9 cellular contexts compared by ENCODE assay signal in the genomic region with DNA sequence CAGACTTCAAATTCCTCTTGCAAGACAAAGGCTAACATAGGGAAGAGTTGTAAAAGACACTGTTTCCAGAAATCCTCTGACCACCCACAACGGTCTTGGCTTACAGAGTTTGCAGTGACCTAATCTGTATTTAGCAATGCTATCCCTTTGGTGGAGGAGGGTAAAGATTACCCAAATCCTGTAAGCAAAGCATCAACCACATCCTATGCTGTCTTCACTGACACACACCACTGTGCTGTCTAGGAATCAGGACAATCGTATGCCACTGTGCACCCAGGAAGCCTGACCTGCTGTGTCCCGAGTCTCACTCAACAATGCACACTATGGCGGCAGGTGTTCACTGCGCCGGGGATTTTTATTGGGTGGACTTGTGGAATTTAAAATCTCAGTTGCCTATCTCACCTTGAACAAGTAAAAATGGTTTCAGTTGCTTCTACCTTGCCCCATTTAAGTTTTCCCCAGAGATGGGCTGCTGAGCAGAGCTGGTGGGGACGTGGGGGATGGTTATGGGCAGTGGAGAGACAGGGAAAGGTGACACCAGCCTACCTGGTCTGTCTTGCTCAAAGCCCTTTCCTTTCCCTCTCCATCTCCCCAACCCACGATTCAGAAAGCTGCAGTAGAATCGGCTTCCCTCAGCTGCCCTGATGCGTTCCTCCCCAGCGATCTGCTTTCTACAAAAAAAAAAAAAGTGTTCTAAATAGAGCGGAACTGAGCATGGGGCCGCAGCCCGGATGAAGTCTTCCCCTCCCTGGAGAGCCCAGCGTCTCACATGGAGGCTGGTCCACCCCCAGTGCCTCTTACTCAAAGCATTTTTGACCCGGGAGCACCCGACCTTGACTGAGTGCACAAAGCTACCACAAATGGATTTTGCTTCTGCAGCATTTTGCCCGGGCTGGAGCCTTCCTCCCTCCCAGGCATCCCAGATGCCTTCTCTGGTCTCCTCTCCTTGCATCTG.
DNase-seq lines count a peak whose midpoint lies in the region; ATAC-seq and TF ChIP-seq lines count a peak whose summit lies in the region.
"Had no signal": no experiment of that assay in that cellular context is flagged by ENCODE, and none has a peak within 500 bp of the region (broad histone marks: within the 10 kb centered on the region; RNA-seq: fewer than 3 reads in every experiment).

No MANE protein-coding gene starts in this region.

- POLR2A ChIA-PET in RWPE1 (lab: Yijun Ruan, JAX; ENCODE audit: low non-redundant PET), result no interaction called here

- H3K9me3 Mint-ChIP-seq in nephron progenitor cell, result no peaks in the 10 kb centered on the region
- H3K9me3 Mint-ChIP-seq in glutamatergic neuron (ENCODE audit: unreplicated experiment), result peaks cover 3% of the 10 kb centered on the region
- H3K9me3 Mint-ChIP-seq: central memory CD8-positive, alpha-beta T cell had no signal

- peak overlapping the region; percentile 12 for H3K4me3 Mint-ChIP-seq in nephron progenitor cell
- no peak overlapping the region for H3K4me3 Mint-ChIP-seq in glutamatergic neuron (ENCODE audit: unreplicated experiment)
- H3K4me3 Mint-ChIP-seq: central memory CD8-positive, alpha-beta T cell had no signal

- in situ Hi-C loops in G401 (cut with HindIII; ENCODE audit: low sequenced_read_pairs), result no loop called here

- peak overlapping the region; percentile 18; the same call in 1 of the 2 replicates for H3K27ac ChIP-seq in RWPE1

- peaks cover 46% of the 10 kb centered on the region for H3K4me1 Mint-ChIP-seq in nephron progenitor cell
- peaks cover 4% of the 10 kb centered on the region for H3K4me1 Mint-ChIP-seq in glutamatergic neuron (ENCODE audit: low read depth, unreplicated experiment)
- H3K4me1 Mint-ChIP-seq: central memory CD8-positive, alpha-beta T cell had no signal

- H3K27me3 Mint-ChIP-seq in nephron progenitor cell (ENCODE audit: low read depth, poor library complexity), result peaks cover 21% of the 10 kb centered on the region
- H3K27me3 Mint-ChIP-seq in glutamatergic neuron (ENCODE audit: unreplicated experiment), result peaks cover 6% of the 10 kb centered on the region

- no peak for TF ChIP-seq CTCF in GM10266 (IDR thresholded peaks at IDR 0.05; ENCODE audit: control insufficient read depth, insufficient read depth, low read depth, missing control alignments)
- no peak for TF ChIP-seq CTCF in RWPE1 (conservative IDR thresholded peaks at IDR 0.05; ENCODE audit: low read depth)
- no peak for TF ChIP-seq CTCF in nephron progenitor cell (IDR thresholded peaks at IDR 0.05)
- TF ChIP-seq CTCF in glutamatergic neuron (IDR thresholded peaks at IDR 0.05; ENCODE audit: partially characterized antibody, unreplicated experiment), result no peak

- H3K36me3 Mint-ChIP-seq in nephron progenitor cell (ENCODE audit: low read depth) (no peaks in the 10 kb centered on the region), glutamatergic neuron (ENCODE audit: unreplicated experiment) (no peaks in the 10 kb centered on the region)

- DNase-seq in GM10266 (ENCODE audit: extremely low spot score) (peak; percentile 43), RWPE1 (ENCODE audit: low spot score) (no peak), nephron progenitor cell (peak; percentile 28), glutamatergic neuron (no peak), G401 (ENCODE audit: low spot score) (no peak)
- no peak for DNase-seq in activated CD4-positive, alpha-beta T cell treated with anti-CD3 and anti-CD28 coated beads, Interleukin-2, amount 50 U/mL, for 48 hours

- H3K27ac Mint-ChIP-seq in nephron progenitor cell, result no peak overlapping the region
- no peak overlapping the region for H3K27ac Mint-ChIP-seq in glutamatergic neuron (ENCODE audit: unreplicated experiment)

- ATAC-seq in HG03025 (IDR thresholded peaks at IDR 0.05; ENCODE audit: low FRiP score, unreplicated experiment) (peak; percentile 55), GM21367 (IDR thresholded peaks at IDR 0.05; ENCODE audit: unreplicated experiment) (no peak)

- CTCF ChIA-PET in RWPE1 (lab: Yijun Ruan, JAX), result interaction anchor here (0.6 kb wide), 1 partner anchor 108 kb away, joined by 3 read pairs; no protein-coding TSS in a partner anchor

Comparison
In these comparisons a context has a peak if more than half of its experiments do, and no peak if none do; other contexts are left out.
1. DNase-seq: peak in GM10266 (single experiment) and nephron progenitor cell (single experiment); none in RWPE1 (single experiment), activated CD4-positive, alpha-beta T cell treated with anti-CD3 and anti-CD28 coated beads, Interleukin-2, amount 50 U/mL, for 48 hours (0 of 2), glutamatergic neuron (single experiment) and G401 (single experiment).